ENCODE assay signal across 18 cellular contexts in genomic region chr11:113351061-113351460, GRCh38. TPM values are rescaled to one million over a fixed set of nuclear protein-coding genes. Genes with fewer than 3 reads are reported as not detected.
"Had no signal": no experiment of that assay in that cellular context is flagged by ENCODE, and none has a peak within 500 bp of the region (broad histone marks: within the 10 kb centered on the region; RNA-seq: fewer than 3 reads in every experiment).

No MANE protein-coding gene starts in this region.

- H3K4me1 ChIP-seq: adrenal gland, esophagus muscularis mucosa, left lung, spleen had no signal

- H3K4me3 ChIP-seq: adrenal gland, coronary artery, esophagus muscularis mucosa, hepatocyte, left lung, mucosa of descending colon, ovary, spleen had no signal

- ATAC-seq: activated CD8-positive, alpha-beta T cell treated with anti-CD3 and anti-CD28 coated beads, Interleukin-2, amount 10 ng/mL, durations not matched to agents 7 days and 5 days; left lung; mucosa of descending colon; naive thymus-derived CD4-positive, alpha-beta T cell; sciatic nerve; stimulated activated naive CD8-positive, alpha-beta T cell treated with anti-CD3 and anti-CD28 coated beads, Interleukin-15, amount 100 ng/mL, for 72 hours had no signal

- H3K36me3 ChIP-seq: adrenal gland, ovary had no signal

- DNase-seq: activated CD4-positive, alpha-beta T cell treated with anti-CD3 and anti-CD28 coated beads, Interleukin-2, amount 10 ng/mL, durations not matched to agents 24 days and 14 days; activated CD8-positive, alpha-beta memory T cell treated with anti-CD3 and anti-CD28 coated beads, Interleukin-2, amount 50 U/mL, for 4 hours; activated CD8-positive, alpha-beta T cell treated with anti-CD3 and anti-CD28 coated beads, Interleukin-2, amount 10 ng/mL, durations not matched to agents 7 days and 5 days; activated effector memory CD4-positive, alpha-beta T cell treated with anti-CD3 and anti-CD28 coated beads, Interleukin-2, amount 50 U/mL, for 16 hours; activated T-cell treated with anti-CD3 and anti-CD28 coated beads, Interleukin-2, amount 50 U/mL, for 48 hours; adrenal gland; mammary epithelial cell; mucosa of descending colon; naive thymus-derived CD4-positive, alpha-beta T cell; ovary; spleen; stimulated activated naive CD8-positive, alpha-beta T cell treated with anti-CD3 and anti-CD28 coated beads, Interleukin-15, amount 100 ng/mL, for 72 hours had no signal

- H3K9me3 ChIP-seq: ovary had no signal

- H3K27me3 ChIP-seq: adrenal gland, esophagus muscularis mucosa, hepatocyte, left lung, ovary, spleen had no signal

- H3K27ac ChIP-seq: adrenal gland, coronary artery, esophagus muscularis mucosa, hepatocyte, left lung, ovary, spleen had no signal

RNA-seq across cellular contexts. Expression of gene ANKK1, which starts 36.5 kb away (rescaled TPM):
- total RNA-seq: activated CD4-positive, alpha-beta T cell treated with anti-CD3 and anti-CD28 coated beads, Interleukin-2, amount 10 ng/mL, durations not matched to agents 24 days and 14 days; activated CD8-positive, alpha-beta T cell treated with anti-CD3 and anti-CD28 coated beads, Interleukin-2, amount 10 ng/mL, durations not matched to agents 7 days and 5 days; temporal lobe had no signal
